Comparison of ENCODE assay signal across 12 cellular contexts in genomic region chr10:3906511-3907111, GRCh38.
DNase-seq lines count a peak whose midpoint lies in the region; ATAC-seq and TF ChIP-seq lines count a peak whose summit lies in the region.
"Had no signal": no experiment of that assay in that cellular context is flagged by ENCODE, and none has a peak within 500 bp of the region (broad histone marks: within the 10 kb centered on the region; RNA-seq: fewer than 3 reads in every experiment).

No MANE protein-coding gene starts in this region.

- H3K9me3 Mint-ChIP-seq in stimulated activated memory B cell treated with anti-CD40 and anti-IgM and Interleukin-4, amounts not matched to agents 10 μg/mL and 1 μg/mL and 100 μg/mL, for 72 hours: no peaks in the 10 kb centered on the region

- peaks cover 34% of the 10 kb centered on the region for H3K4me1 Mint-ChIP-seq in stimulated activated memory B cell treated with anti-CD40 and anti-IgM and Interleukin-4, amounts not matched to agents 10 μg/mL and 1 μg/mL and 100 μg/mL, for 72 hours

- peak; percentile 35 for DNase-seq in MG63
- peak; percentile 55 for DNase-seq in brain pericyte (ENCODE audit: low read depth, low spot score)
- no peak for DNase-seq in lower lobe of right lung
- no peak for DNase-seq in OCI-M1 (lab: John Stamatoyannopoulos, UW)
- DNase-seq: activated CD4-positive, alpha-beta T cell treated with anti-CD3 and anti-CD28 coated beads for 48 hours; activated naive CD4-positive, alpha-beta T cell treated with Interleukin-2 at 50 U/mL for 16 hours; NCI-H69 had no signal

- H3K9ac ChIP-seq in stomach smooth muscle (ENCODE audit: low read length in 2 of 2): peak overlapping the region; percentile 19 to 58

- intact Hi-C loops in lower lobe of right lung (cut with DNase I): no loop called here

- no peaks in the 10 kb centered on the region for H3K36me3 ChIP-seq in MG63
- no peaks in the 10 kb centered on the region for H3K36me3 ChIP-seq in lower lobe of right lung
- no peaks in the 10 kb centered on the region for H3K36me3 ChIP-seq in stomach smooth muscle (ENCODE audit: control insufficient read depth in 2 of 2, insufficient read depth in 2 of 2, low read length in 2 of 2)

- H3K36me3 Mint-ChIP-seq in stimulated activated memory B cell treated with anti-CD40 and anti-IgM and Interleukin-4, amounts not matched to agents 10 μg/mL and 1 μg/mL and 100 μg/mL, for 72 hours: peaks cover 11% of the 10 kb centered on the region

- no peak overlapping the region for H3K27ac Mint-ChIP-seq in stimulated activated memory B cell treated with anti-CD40 and anti-IgM and Interleukin-4, amounts not matched to agents 10 μg/mL and 1 μg/mL and 100 μg/mL, for 72 hours

- H3K27me3 ChIP-seq in MG63: no peaks in the 10 kb centered on the region
- H3K27me3 ChIP-seq in lower lobe of right lung (ENCODE audit: low read depth): no peaks in the 10 kb centered on the region
- H3K27me3 ChIP-seq in stomach smooth muscle (ENCODE audit: control insufficient read depth in 1 of 2, insufficient read depth in 2 of 2, low read length in 2 of 2): no peaks in the 10 kb centered on the region

- H3K4me3 Mint-ChIP-seq in stimulated activated memory B cell treated with anti-CD40 and anti-IgM and Interleukin-4, amounts not matched to agents 10 μg/mL and 1 μg/mL and 100 μg/mL, for 72 hours: no peak overlapping the region

- no peaks in the 10 kb centered on the region for H3K27me3 Mint-ChIP-seq in stimulated activated memory B cell treated with anti-CD40 and anti-IgM and Interleukin-4, amounts not matched to agents 10 μg/mL and 1 μg/mL and 100 μg/mL, for 72 hours

- H3K27ac ChIP-seq in lower lobe of right lung (peak overlapping the region; percentile 37), stomach smooth muscle (ENCODE audit: low read length) (peak overlapping the region; percentile 58)

- H3K9me3 ChIP-seq in MG63: peaks cover 5% of the 10 kb centered on the region
- H3K9me3 ChIP-seq in lower lobe of right lung: no peaks in the 10 kb centered on the region
- no peaks in the 10 kb centered on the region for H3K9me3 ChIP-seq in stomach smooth muscle (ENCODE audit: control insufficient read depth in 2 of 2, low read length in 2 of 2)

- TF ChIP-seq CTCF in lower lobe of right lung (IDR thresholded peaks at IDR 0.05): no peak

- peak; percentile 55 to 60 for ATAC-seq in lower lobe of right lung
- no peak for ATAC-seq in GM21619 (IDR thresholded peaks at IDR 0.05; ENCODE audit: unreplicated experiment)
- no peak for ATAC-seq in HG02884 (IDR thresholded peaks at IDR 0.05; ENCODE audit: unreplicated experiment)
- no peak for ATAC-seq in stimulated activated memory B cell treated with anti-CD40 and anti-IgM and Interleukin-4, amounts not matched to agents 10 μg/mL and 1 μg/mL and 100 μg/mL, for 72 hours
- ATAC-seq: SK-N-SH treated with all-trans-retinoic acid at 6 μM for 48 hours had no signal

- H3K4me3 ChIP-seq in MG63: no peak overlapping the region
- H3K4me3 ChIP-seq in lower lobe of right lung: no peak overlapping the region
- peak overlapping the region; percentile 2 to 52 for H3K4me3 ChIP-seq in stomach smooth muscle (ENCODE audit: low read length in 2 of 2)

- H3K4me1 ChIP-seq in lower lobe of right lung (peaks cover 12% of the 10 kb centered on the region), stomach smooth muscle (ENCODE audit: control insufficient read depth, insufficient read depth, low read length) (peaks cover 19% of the 10 kb centered on the region)

Comparison
In these comparisons a context has a peak if more than half of its experiments do, and no peak if none do; other contexts are left out.
1. DNase-seq: peak in MG63 (single experiment) and brain pericyte (single experiment); none in lower lobe of right lung (single experiment) and OCI-M1 (single experiment).
2. H3K4me3 ChIP-seq: peak in stomach smooth muscle (2 of 2); none in MG63 (single experiment) and lower lobe of right lung (single experiment).
3. ATAC-seq: peak in lower lobe of right lung (2 of 2); none in GM21619 (single experiment), HG02884 (single experiment) and stimulated activated memory B cell treated with anti-CD40 and anti-IgM and Interleukin-4, amounts not matched to agents 10 μg/mL and 1 μg/mL and 100 μg/mL, for 72 hours (single experiment).